ENCODE assay signal across 12 cellular contexts in the genomic region with DNA sequence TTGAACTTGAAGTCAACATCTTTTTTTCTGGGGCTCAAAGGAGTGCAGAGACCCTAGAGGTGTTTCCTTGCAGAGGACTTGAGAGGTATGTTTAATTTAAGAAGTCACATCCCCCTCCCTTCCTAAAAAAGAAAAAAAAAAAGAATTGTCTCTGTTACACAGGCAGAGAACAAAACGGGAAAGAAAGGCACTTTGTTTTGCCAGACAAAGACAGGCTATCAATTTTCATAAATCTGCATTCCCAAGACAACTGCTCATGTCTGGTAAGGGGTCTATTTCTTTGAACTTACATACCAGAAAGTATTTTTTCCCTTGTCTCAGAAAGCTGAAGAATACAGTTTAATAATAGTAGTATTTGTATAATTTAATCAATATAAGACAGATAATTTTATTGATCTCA.
"Had no signal": no experiment of that assay in that cellular context is flagged by ENCODE, and none has a peak within 500 bp of the region (broad histone marks: within the 10 kb centered on the region; RNA-seq: fewer than 3 reads in every experiment).

No MANE protein-coding gene starts in this region.

- H3K27ac ChIP-seq: adrenal gland, cardiac muscle cell, dorsolateral prefrontal cortex had no signal

- H3K4me3 ChIP-seq: adrenal gland, cardiac muscle cell, dorsolateral prefrontal cortex had no signal

- H3K36me3 ChIP-seq: adrenal gland, cardiac muscle cell had no signal

- H3K9me3 ChIP-seq: adrenal gland had no signal

- H3K27me3 ChIP-seq: adrenal gland, cardiac muscle cell, dorsolateral prefrontal cortex had no signal

- DNase-seq: activated CD4-positive, alpha-beta memory T cell treated with anti-CD3 and anti-CD28 coated beads, Interleukin-2, amount 10 ng/mL, durations not matched to agents 7 days and 5 days; activated CD4-positive, alpha-beta T cell treated with anti-CD3 and anti-CD28 coated beads for 4 hours; activated effector memory CD4-positive, alpha-beta T cell treated with Interleukin-2 at 50 U/mL for 16 hours; activated T-cell treated with anti-CD3 and anti-CD28 coated beads, Interleukin-2, amount 50 U/mL, for 4 hours; adrenal gland; dorsolateral prefrontal cortex; endodermal cell; mammary epithelial cell; nephron progenitor cell; stimulated activated CD4-positive, alpha-beta T cell treated with anti-CD3 and anti-CD28 coated beads, Interleukin-1b, Interleukin-23, amount 100 ng/mL, for 48 hours; stimulated activated naive CD8-positive, alpha-beta T cell treated with anti-CD3 and anti-CD28 coated beads, Interleukin-15, amount 100 ng/mL, for 72 hours had no signal

- H3K4me1 ChIP-seq: adrenal gland had no signal
